8 cellular contexts compared by ENCODE assay signal in genomic region chr2:46296216-46296839, GRCh38. TPM values are rescaled to one million over a fixed set of nuclear protein-coding genes. Genes with fewer than 3 reads are reported as not detected.
DNase-seq lines count a peak whose midpoint lies in the region; ATAC-seq and TF ChIP-seq lines count a peak whose summit lies in the region.

No MANE protein-coding gene starts in this region.

- peak in 1 of 5 experiments; percentile 20 for TF ChIP-seq CTCF in tibial nerve (IDR thresholded peaks at IDR 0.05)

- peak overlapping the region in 1 of 2 experiments; percentile 81 for H3K23ac ChIP-seq in mesenchymal stem cell (ENCODE audit: low read length in 2 of 2)

- no peaks in the 10 kb centered on the region for H3K9me3 ChIP-seq in effector memory CD4-positive, alpha-beta T cell (ENCODE audit: control insufficient read depth, low read length)
- no peaks in the 10 kb centered on the region for H3K9me3 ChIP-seq in mesenchymal stem cell (ENCODE audit: control insufficient read depth, low read length)
- H3K9me3 ChIP-seq in tibial nerve, result no peaks in the 10 kb centered on the region

- no peak overlapping the region for H2AK5ac ChIP-seq in mesenchymal stem cell (ENCODE audit: low read length, severe bottlenecking)

- H3K27ac ChIP-seq in effector memory CD4-positive, alpha-beta T cell (ENCODE audit: insufficient read depth, low read length, poor library complexity, severe bottlenecking), result no peak overlapping the region
- H3K27ac ChIP-seq in mesenchymal stem cell (ENCODE audit: low read length, poor library complexity, severe bottlenecking) (no peak overlapping the region), tibial nerve (peak overlapping the region; percentile 90 to 96 (median 94))

- H3K18ac ChIP-seq in mesenchymal stem cell (ENCODE audit: low read depth in 1 of 2, low read length in 2 of 2), result peak overlapping the region; percentile 8 to 92

- DNase-seq in Right ventricle myocardium inferior (ENCODE audit: missing footprints) (peak; percentile 82), cardiac septum (ENCODE audit: low spot score) (no peak), SW480 (ENCODE audit: low spot score) (peak; percentile 39), mesenchymal stem cell (no peak), tibial nerve (ENCODE audit: low spot score in 2 of 2) (peak; percentile 32 to 62), cerebellum (ENCODE audit: low spot score) (no peak), NCI-H526 treated with DMSO at 0.1 percent for 48 hours (lab: John Stamatoyannopoulos, UW) (no peak)
- DNase-seq in effector memory CD4-positive, alpha-beta T cell, result no peak

- peak overlapping the region; percentile 84 for H2BK15ac ChIP-seq in mesenchymal stem cell (ENCODE audit: low read depth, poor library complexity, severe bottlenecking)

- H2BK12ac ChIP-seq in mesenchymal stem cell (ENCODE audit: low read length in 2 of 2), result peak overlapping the region; percentile 47 to 94

- peak overlapping the region; percentile 96 for H3K4me2 ChIP-seq in mesenchymal stem cell (ENCODE audit: low read length, poor library complexity, severe bottlenecking)

- H3K4me1 ChIP-seq in effector memory CD4-positive, alpha-beta T cell (ENCODE audit: control insufficient read depth, insufficient read depth, low read length, poor library complexity, severe bottlenecking), result peaks cover 24% of the 10 kb centered on the region
- H3K4me1 ChIP-seq in mesenchymal stem cell (ENCODE audit: control insufficient read depth, insufficient read depth, low read depth, low read length), result peaks cover 21% of the 10 kb centered on the region
- H3K4me1 ChIP-seq in tibial nerve, result peaks cover 0 to 23% (median 14%) of the 10 kb centered on the region in 4 donors

- peak overlapping the region; percentile 85 to 86 for H3K4ac ChIP-seq in mesenchymal stem cell (ENCODE audit: low read depth in 1 of 2, low read length in 2 of 2)

- peak overlapping the region; percentile 58 for H3K4me3 ChIP-seq in effector memory CD4-positive, alpha-beta T cell (ENCODE audit: insufficient read depth, low read depth, low read length, poor library complexity, severe bottlenecking)
- H3K4me3 ChIP-seq in mesenchymal stem cell (ENCODE audit: insufficient read depth in 1 of 2, low read depth in 1 of 2, low read length in 2 of 2) (peak overlapping the region; percentile 80 to 91), tibial nerve (peak overlapping the region; percentile 66 to 83 (median 81))

- H2BK120ac ChIP-seq in mesenchymal stem cell (ENCODE audit: low read depth, low read length), result peak overlapping the region; percentile 67

- peak overlapping the region in 1 of 2 experiments; percentile 79 for H3K14ac ChIP-seq in mesenchymal stem cell (ENCODE audit: low read length in 2 of 2)

- H3K79me1 ChIP-seq in mesenchymal stem cell (replicated peaks; ENCODE audit: low read length, poor library complexity, severe bottlenecking), result peaks cover 15% of the 10 kb centered on the region

- no peaks in the 10 kb centered on the region for H3K36me3 ChIP-seq in effector memory CD4-positive, alpha-beta T cell (ENCODE audit: control insufficient read depth, insufficient read depth, low read length)
- H3K36me3 ChIP-seq in mesenchymal stem cell (ENCODE audit: control insufficient read depth in 1 of 2, insufficient read depth in 2 of 2, low read depth in 1 of 2, low read length in 2 of 2) (no peaks in the 10 kb centered on the region), tibial nerve (no peaks in the 10 kb centered on the region)

- H3K27me3 ChIP-seq in effector memory CD4-positive, alpha-beta T cell (replicated peaks; ENCODE audit: control insufficient read depth, insufficient read depth, low read length, poor library complexity, severe bottlenecking), result peaks cover 22% of the 10 kb centered on the region
- H3K27me3 ChIP-seq in mesenchymal stem cell (ENCODE audit: control insufficient read depth in 1 of 2, insufficient read depth in 1 of 2, low read length in 2 of 2), result peaks cover 0 to 11% of the 10 kb centered on the region in 2 experiments
- H3K27me3 ChIP-seq in tibial nerve, result no peaks in the 10 kb centered on the region

- intact Hi-C loops in Right ventricle myocardium inferior (cut with DNase I), result loop anchor here (2.0 to 5.0 kb wide), 4 partner anchors 20 to 294 kb away; no protein-coding TSS in a partner anchor
- intact Hi-C loops in cardiac septum (cut with DNase I), result loop anchor here (2.0 to 10.0 kb wide), 6 partner anchors 20 to 284 kb away; no protein-coding TSS in a partner anchor

- peak overlapping the region; percentile 87 for H3K9ac ChIP-seq in mesenchymal stem cell (ENCODE audit: low read length)

- 24% methylated on average over 28 of the region's 28 CpGs for WGBS in mesenchymal stem cell
- WGBS in tibial nerve, 2 donors, result 39 to 72% methylated on average over 15 to 24 of the region's 28 CpGs

- H2AFZ ChIP-seq in mesenchymal stem cell (ENCODE audit: low read depth, low read length), result peak overlapping the region; percentile 92

- peak overlapping the region; percentile 57 for H4K91ac ChIP-seq in mesenchymal stem cell (ENCODE audit: low read length)

- peak overlapping the region; percentile 61 for H2BK5ac ChIP-seq in mesenchymal stem cell (ENCODE audit: low read depth, low read length, poor library complexity, severe bottlenecking)

- peak in 1 of 2 donors; percentile 12 for TF ChIP-seq EP300 in tibial nerve (IDR thresholded peaks at IDR 0.05)

- ATAC-seq in Right ventricle myocardium inferior, result peak; percentile 12

- peak overlapping the region; percentile 85 for H4K8ac ChIP-seq in mesenchymal stem cell (ENCODE audit: low read length)

- TF ChIP-seq POLR2A in tibial nerve (IDR thresholded peaks at IDR 0.05), result no peak

RNA-seq across cellular contexts. Expression of gene EPAS1, which starts 0.9 kb away (rescaled TPM):
- total RNA-seq in Right ventricle myocardium inferior, result 205 TPM
- 139 TPM for total RNA-seq in cardiac septum
- polyA plus RNA-seq in mesenchymal stem cell (2013, experiment 1 of 2), result 237 TPM
- 244 TPM for polyA plus RNA-seq in mesenchymal stem cell (2013, experiment 2 of 2)
- total RNA-seq in tibial nerve, result 100 to 1,000 TPM; 110 to 451 (median 231) TPM
- total RNA-seq in cerebellum, result 13.0 TPM

Comparison
In these comparisons a context has a peak if more than half of its experiments do, and no peak if none do; other contexts are left out.
1. DNase-seq: peak in Right ventricle myocardium inferior (single experiment), SW480 (single experiment) and tibial nerve (2 of 2); none in cardiac septum (single experiment), effector memory CD4-positive, alpha-beta T cell (0 of 3), mesenchymal stem cell (single experiment), cerebellum (single experiment) and NCI-H526 treated with DMSO at 0.1 percent for 48 hours (single experiment).
2. H3K27ac ChIP-seq: peak in tibial nerve (4 of 4); none in effector memory CD4-positive, alpha-beta T cell (single experiment) and mesenchymal stem cell (single experiment).
3. Peak in every context shown above with its lines, with median percentiles within 50 percentile points of each other: H3K4me3 ChIP-seq.